1 cellular context compared by ENCODE assay signal in genomic region chr7:101594790-101595189, GRCh38.
TF ChIP-seq lines count a peak whose summit lies in the region.

No MANE protein-coding gene starts in this region.

TF ChIP-seq in K562, 482 proteins besides CTCF, POLR2A, EP300 and RAD21 (continued from another document):
- TF ChIP-seq ZNF407 (IDR thresholded peaks at IDR 0.05; ENCODE audit: low read depth) (no peak), U2AF2 (optimal IDR thresholded peaks at IDR 0.05; ENCODE audit: low read depth, low read length) (no peak)
